Comparison of ENCODE assay signal across 1 cellular context in the genomic region with DNA sequence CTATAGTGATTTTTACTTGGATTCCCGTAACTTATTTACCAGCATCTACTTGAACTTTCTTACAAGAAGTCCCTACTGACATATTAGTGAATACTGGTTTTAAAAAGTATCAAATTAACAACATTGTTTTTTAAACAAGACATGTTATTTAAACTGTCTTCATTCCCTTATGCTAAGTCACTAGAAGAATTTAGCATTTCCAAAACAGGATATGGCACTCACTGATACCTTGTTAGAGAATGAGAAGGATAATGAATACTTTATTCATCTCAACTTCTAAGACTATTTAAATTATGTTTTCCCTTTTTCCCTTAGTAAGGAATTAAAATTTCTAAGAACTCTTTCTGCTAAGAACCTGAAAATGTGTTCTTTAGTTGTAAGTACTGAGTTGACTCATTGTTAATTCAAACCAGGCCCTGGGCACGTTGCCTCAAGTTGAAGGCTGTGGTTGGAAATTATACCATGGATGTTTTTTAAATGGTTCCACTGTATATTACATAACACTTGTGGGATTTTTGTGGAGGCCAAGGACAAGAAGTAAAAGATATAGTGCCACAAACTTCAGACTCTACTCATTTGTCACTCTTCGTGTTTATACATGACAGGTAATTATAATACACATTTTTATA.
TF ChIP-seq lines count a peak whose summit lies in the region.

No MANE protein-coding gene starts in this region.

TF ChIP-seq in H1, 55 proteins besides CTCF, POLR2A, EP300 and RAD21 (continued from another document):
- peak; percentile 28 for TF ChIP-seq CHD7 (IDR thresholded peaks at IDR 0.05; ENCODE audit: insufficient replicate concordance, low read length)
- TF ChIP-seq, protein P1, sequence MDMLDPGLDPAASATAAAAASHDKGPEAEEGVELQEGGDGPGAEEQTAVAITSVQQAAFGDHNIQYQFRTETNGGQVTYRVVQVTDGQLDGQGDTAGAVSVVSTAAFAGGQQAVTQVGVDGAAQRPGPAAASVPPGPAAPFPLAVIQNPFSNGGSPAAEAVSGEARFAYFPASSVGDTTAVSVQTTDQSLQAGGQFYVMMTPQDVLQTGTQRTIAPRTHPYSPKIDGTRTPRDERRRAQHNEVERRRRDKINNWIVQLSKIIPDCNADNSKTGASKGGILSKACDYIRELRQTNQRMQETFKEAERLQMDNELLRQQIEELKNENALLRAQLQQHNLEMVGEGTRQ (IDR thresholded peaks at IDR 0.05; ENCODE audit: low read length), result no peak
